Comparison of ENCODE assay signal across 9 cellular contexts in the genomic region with DNA sequence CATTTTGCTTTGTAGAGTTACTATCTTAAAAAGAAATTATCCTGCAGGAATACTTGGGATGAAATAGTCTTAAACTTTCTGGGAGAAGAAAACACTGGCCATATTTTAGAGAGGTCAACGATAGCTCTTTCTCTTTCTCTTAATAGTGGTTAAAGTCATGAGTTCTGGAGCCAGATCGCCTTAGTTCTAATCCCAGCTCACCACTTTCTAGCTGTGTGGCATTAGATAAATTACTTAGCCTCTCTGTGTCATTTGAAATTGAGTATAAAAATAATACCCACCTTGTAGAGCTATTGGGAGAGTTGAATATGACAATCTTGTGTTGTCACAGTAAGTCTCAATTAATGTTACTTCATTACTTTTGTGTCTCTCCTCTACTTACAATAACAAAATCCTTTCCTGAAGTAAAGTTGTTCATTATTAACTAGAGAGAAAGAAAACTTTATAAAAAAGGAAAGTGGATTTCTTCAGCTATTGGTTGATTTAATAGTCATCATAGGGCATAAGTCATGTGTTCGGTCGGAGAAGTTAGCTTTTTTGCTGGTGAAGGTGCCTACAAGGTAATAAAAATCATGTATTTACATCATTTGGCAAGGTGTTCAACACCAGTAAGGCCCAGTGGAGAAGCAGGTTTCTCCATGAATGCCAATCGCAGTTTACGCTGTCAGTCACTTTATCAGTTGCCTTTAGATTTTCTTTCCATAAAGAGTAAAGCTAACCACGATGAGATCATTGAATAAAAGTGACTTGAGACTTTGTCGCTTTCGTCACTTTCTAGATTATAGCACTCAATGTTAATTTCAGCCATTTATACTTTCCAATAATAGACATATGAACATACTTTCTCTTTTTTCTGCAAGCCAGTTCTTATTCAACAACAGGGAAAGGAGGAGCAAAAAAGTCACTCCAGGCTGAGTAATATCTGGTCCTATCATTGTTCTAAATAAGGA. TPM values are rescaled to one million over a fixed set of nuclear protein-coding genes. Genes with fewer than 3 reads are reported as not detected.
A peak's percentile ranks its signal among the peaks of the same experiment; 100 is the strongest.
DNase-seq lines count a peak whose midpoint lies in the region; ATAC-seq and TF ChIP-seq lines count a peak whose summit lies in the region.
"Had no signal": no experiment of that assay in that cellular context is flagged by ENCODE, and none has a peak within 500 bp of the region (broad histone marks: within the 10 kb centered on the region; RNA-seq: fewer than 3 reads in every experiment).

No MANE protein-coding gene starts in this region.

- peak overlapping the region; percentile 81 for H3K4me3 Mint-ChIP-seq in activated CD4-positive, alpha-beta T cell treated with anti-CD3 and anti-CD28 coated beads for 36 hours

- no peak for TF ChIP-seq POLR2A in testis (IDR thresholded peaks at IDR 0.05)

- H3K9me3 Mint-ChIP-seq in activated CD4-positive, alpha-beta T cell treated with anti-CD3 and anti-CD28 coated beads for 36 hours (ENCODE audit: low read depth) = no peaks in the 10 kb centered on the region

- H3K36me3 ChIP-seq in testis (ENCODE audit: low read depth, missing control alignments) = no peaks in the 10 kb centered on the region

- no peaks in the 10 kb centered on the region for H3K27me3 ChIP-seq in testis

- peak overlapping the region; percentile 58 for H3K27ac Mint-ChIP-seq in activated CD4-positive, alpha-beta T cell treated with anti-CD3 and anti-CD28 coated beads for 36 hours

- H3K27ac ChIP-seq in testis = peak overlapping the region; percentile 84 to 94

- CTCF ChIA-PET in activated CD4-positive, alpha-beta T cell treated with anti-CD3 and anti-CD28 coated beads for 36 hours (lab: Charles Lee) = interaction anchor here (0.6 to 1.7 kb wide), 8 partner anchors 18 to 308 kb away, joined by 3 to 6 read pairs (median 4); no protein-coding TSS in a partner anchor

- no peaks in the 10 kb centered on the region for H3K27me3 Mint-ChIP-seq in activated CD4-positive, alpha-beta T cell treated with anti-CD3 and anti-CD28 coated beads for 36 hours

- H3K4me3 ChIP-seq in testis = peak overlapping the region; percentile 67 to 94

- intact Hi-C loops in activated CD4-positive, alpha-beta T cell treated with anti-CD3 and anti-CD28 coated beads for 36 hours (cut with DNase I, micrococcal nuclease) = loop anchor here (5.0 to 10.0 kb wide), 4 partner anchors 58 to 536 kb away; partner anchors contain the start of genes C6orf52 (in 1 of the 2), MAK (in 1 of the 2) and PAK1IP1 (in 1 of the 2)
- intact Hi-C loops in left colon (cut with DNase I, micrococcal nuclease) = no loop called here
- intact Hi-C loops in testis (cut with DNase I; ENCODE audit: low total_unique reads) = no loop called here

- peaks cover 56% of the 10 kb centered on the region for H3K4me1 Mint-ChIP-seq in activated CD4-positive, alpha-beta T cell treated with anti-CD3 and anti-CD28 coated beads for 36 hours

- peaks cover 6% of the 10 kb centered on the region for H3K36me3 Mint-ChIP-seq in activated CD4-positive, alpha-beta T cell treated with anti-CD3 and anti-CD28 coated beads for 36 hours (ENCODE audit: low read depth)

- no peak for TF ChIP-seq CTCF in testis (IDR thresholded peaks at IDR 0.05)

- POLR2A ChIA-PET in activated CD4-positive, alpha-beta T cell treated with anti-CD3 and anti-CD28 coated beads for 36 hours (lab: Charles Lee) = interaction anchor here (0.6 to 1.7 kb wide), 3 partner anchors 48 to 193 kb away, joined by 3 to 7 read pairs (median 4); no protein-coding TSS in a partner anchor

- 58 to 65% methylated on average over 9 of the region's 9 CpGs for WGBS in testis, 2 donors

- no peak for ATAC-seq in activated CD4-positive, alpha-beta T cell treated with anti-CD3 and anti-CD28 coated beads for 36 hours
- peak; percentile 11 for ATAC-seq in left colon

- peaks cover 6% of the 10 kb centered on the region for H3K4me1 ChIP-seq in testis

- no peaks in the 10 kb centered on the region for H3K9me3 ChIP-seq in testis

- no peak for DNase-seq in activated CD4-positive, alpha-beta T cell treated with anti-CD3 and anti-CD28 coated beads for 36 hours
- no peak for DNase-seq in activated CD4-positive, alpha-beta T cell treated with anti-CD3 and anti-CD28 coated beads for 4 hours
- DNase-seq in astrocyte of the hippocampus (ENCODE audit: low read depth, low spot score) (peak; percentile 43), left colon (no peak), testis (no peak)
- DNase-seq in central memory CD4-positive, alpha-beta T cell = no peak
- DNase-seq in stimulated activated naive CD4-positive, alpha-beta T cell (lab: John Stamatoyannopoulos, UW) = no peak
- no peak for DNase-seq in activated CD4-positive, alpha-beta T cell treated with anti-CD3 and anti-CD28 coated beads for 48 hours
- DNase-seq: activated CD4-positive, CD25-positive, alpha-beta regulatory T cell treated with anti-CD3 and anti-CD28 coated beads, Interleukin-2, amount 50 U/mL, for 72 hours had no signal

RNA-seq across cellular contexts. Expression of gene NEDD9, which starts 2.0 kb away (rescaled TPM):
- total RNA-seq in activated CD4-positive, alpha-beta T cell treated with anti-CD3 and anti-CD28 coated beads for 36 hours = 10 to 100 TPM; 23.6 to 27.3 TPM
- total RNA-seq in left colon (10 to 100 TPM; 58.9 to 84.8 TPM), testis (10 to 100 TPM; 31.8 to 67.0 TPM)
- polyA plus RNA-seq in testis (ENCODE audit: insufficient read depth, low read depth, low replicate concordance) = 21.0 TPM

Comparison
In these comparisons a context has a peak if more than half of its experiments do, and no peak if none do; other contexts are left out.
1. intact Hi-C loops: an anchor here in activated CD4-positive, alpha-beta T cell treated with anti-CD3 and anti-CD28 coated beads for 36 hours (5.0 to 10.0 kb wide); none called in left colon and testis.